19 cellular contexts compared by ENCODE assay signal in the genomic region with DNA sequence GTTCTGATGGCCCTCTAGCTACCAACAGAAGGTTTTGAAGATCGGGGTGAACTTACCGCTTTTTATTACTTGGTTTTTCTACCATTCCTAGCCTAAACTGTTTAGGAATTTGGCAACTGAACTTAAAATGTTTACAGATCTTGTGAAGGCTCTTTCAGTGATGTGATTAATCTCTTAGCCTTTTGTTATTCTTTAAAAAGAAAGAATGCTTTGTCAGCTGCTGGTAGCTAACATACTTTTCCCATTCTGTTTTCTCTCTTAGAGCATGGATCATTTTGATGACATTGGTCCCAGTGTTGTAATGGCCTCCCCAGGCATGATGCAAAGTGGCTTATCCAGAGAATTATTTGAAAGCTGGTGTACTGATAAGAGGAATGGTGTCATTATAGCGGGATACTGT.
"Had no signal": no experiment of that assay in that cellular context is flagged by ENCODE, and none has a peak within 500 bp of the region (broad histone marks: within the 10 kb centered on the region; RNA-seq: fewer than 3 reads in every experiment).

No MANE protein-coding gene starts in this region.

- H3K4me3 Mint-ChIP-seq: activated naive CD4-positive, alpha-beta T cell treated with anti-CD3 and anti-CD28 coated beads, Interleukin-2, amount 10 ng/mL, durations not matched to agents 7 days and 5 days; brain; central memory CD8-positive, alpha-beta T cell; memory B cell; natural killer cell; T-cell had no signal

- DNase-seq: activated CD4-positive, alpha-beta T cell treated with anti-CD3 and anti-CD28 coated beads, Interleukin-2, amount 50 U/mL, for 4 hours; activated CD4-positive, CD25-positive, alpha-beta regulatory T cell treated with anti-CD3 and anti-CD28 coated beads, Interleukin-2, amount 50 U/mL, for 72 hours; activated naive CD4-positive, alpha-beta T cell treated with anti-CD3 and anti-CD28 coated beads, Interleukin-2, amount 10 ng/mL, durations not matched to agents 7 days and 5 days; activated T-cell treated with anti-CD3 and anti-CD28 coated beads for 4 hours; cortex of kidney; effector CD8-positive, alpha-beta T cell; kidney; left ventricle myocardium inferior; natural killer cell; stimulated activated CD4-positive, alpha-beta T cell treated with anti-CD3 and anti-CD28 coated beads, Interleukin-2, amount 100 ng/mL, for 24 hours; stomach; T-cell; T-helper 9 cell; tibial artery had no signal

- H3K4me1 ChIP-seq: gastroesophageal sphincter, left ventricle myocardium inferior, stomach, tibial artery had no signal

- H3K27me3 ChIP-seq: gastroesophageal sphincter, stomach, tibial artery had no signal

- H3K9me3 Mint-ChIP-seq: activated naive CD4-positive, alpha-beta T cell treated with anti-CD3 and anti-CD28 coated beads, Interleukin-2, amount 10 ng/mL, durations not matched to agents 7 days and 5 days; activated T-helper 2 cell treated with anti-CD3 and anti-CD28 coated beads, Interferon-gamma antibody, Interleukin-2, Interleukin-4, amounts not matched to agents 10 μg/mL and 5 μg/mL and 100 μg/mL, durations not matched to agents 14 hours and 24 hours and 36 hours; central memory CD8-positive, alpha-beta T cell; memory B cell; natural killer cell; T-cell had no signal

- H3K27ac ChIP-seq: gastroesophageal sphincter, left ventricle myocardium inferior, stomach, tibial artery had no signal

- H3K27me3 Mint-ChIP-seq: activated naive CD4-positive, alpha-beta T cell treated with anti-CD3 and anti-CD28 coated beads, Interleukin-2, amount 10 ng/mL, durations not matched to agents 7 days and 5 days; brain; central memory CD8-positive, alpha-beta T cell; memory B cell; T-cell had no signal

- H3K27ac Mint-ChIP-seq: activated naive CD4-positive, alpha-beta T cell treated with anti-CD3 and anti-CD28 coated beads, Interleukin-2, amount 10 ng/mL, durations not matched to agents 7 days and 5 days; activated T-helper 2 cell treated with anti-CD3 and anti-CD28 coated beads, Interferon-gamma antibody, Interleukin-2, Interleukin-4, amounts not matched to agents 10 μg/mL and 5 μg/mL and 100 μg/mL, durations not matched to agents 14 hours and 24 hours and 36 hours; brain; memory B cell; natural killer cell; T-cell had no signal

- H3K4me1 Mint-ChIP-seq: brain, memory B cell, natural killer cell had no signal

- H3K4me3 ChIP-seq: gastroesophageal sphincter, left ventricle myocardium inferior, stomach, tibial artery had no signal

- H3K9me3 ChIP-seq: gastroesophageal sphincter, left ventricle myocardium inferior, stomach, tibial artery had no signal
